26 cellular contexts compared by ENCODE assay signal in the genomic region with DNA sequence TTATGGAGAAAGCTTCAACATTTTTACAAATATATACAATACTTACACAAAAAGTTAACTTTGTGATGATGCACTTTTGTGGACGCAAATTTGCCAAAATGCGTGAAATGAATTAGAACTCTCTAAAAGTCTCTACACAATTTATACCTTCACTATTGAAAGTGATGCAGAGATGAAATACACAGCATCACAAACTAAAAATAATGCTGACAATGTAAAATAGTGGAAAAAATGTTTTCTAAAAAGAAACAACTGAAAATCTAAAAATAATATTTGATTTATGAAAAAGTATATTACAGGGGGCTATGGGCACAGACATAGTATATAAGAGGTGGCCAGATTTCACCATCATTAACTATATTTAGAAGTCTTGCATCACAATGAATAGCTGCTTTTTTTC.
"Had no signal": no experiment of that assay in that cellular context is flagged by ENCODE, and none has a peak within 500 bp of the region (broad histone marks: within the 10 kb centered on the region; RNA-seq: fewer than 3 reads in every experiment).

No MANE protein-coding gene starts in this region.

- H3K27ac ChIP-seq: colonic mucosa, epithelial cell of prostate, esophagus squamous epithelium, gastrocnemius medialis, heart right ventricle, left lung, lower lobe of right lung had no signal

- DNase-seq: colonic mucosa; cortex of kidney; effector CD8-positive, alpha-beta T cell; effector memory CD8-positive, alpha-beta T cell; endodermal cell; erythroblast; esophagus squamous epithelium; foreskin fibroblast; foreskin melanocyte; gastrocnemius medialis; glutamatergic neuron; head of caudate nucleus; heart right ventricle; hippocampal formation; left cardiac atrium; left lung; left ventricle myocardium superior; lower lobe of right lung; mesenchymal stem cell; mucosa of descending colon; naive B cell had no signal

- H3K9me3 ChIP-seq: colonic mucosa, esophagus squamous epithelium, gastrocnemius medialis, heart right ventricle, left lung, lower lobe of right lung, mucosa of descending colon had no signal

- H3K27me3 ChIP-seq: colonic mucosa, esophagus squamous epithelium, gastrocnemius medialis, heart right ventricle, left lung had no signal

- FAIRE-seq: endometrium, islet of Langerhans, keratinocyte had no signal

- H3K4me1 ChIP-seq: colonic mucosa, esophagus squamous epithelium, heart right ventricle, left lung, lower lobe of right lung had no signal

- ATAC-seq: effector memory CD8-positive, alpha-beta T cell; esophagus mucosa; gastrocnemius medialis; heart right ventricle; left cardiac atrium; left lung; left ventricle myocardium superior; lower lobe of right lung; mucosa of descending colon had no signal

- H3K4me3 ChIP-seq: colonic mucosa, esophagus squamous epithelium, gastrocnemius medialis, heart right ventricle, left lung, lower lobe of right lung, mucosa of descending colon had no signal

- H3K36me3 ChIP-seq: colonic mucosa, esophagus squamous epithelium, gastrocnemius medialis, heart right ventricle, left lung, lower lobe of right lung had no signal
